1 cellular context compared by ENCODE assay signal in genomic region chr2:118088051-118089014, GRCh38.
TF ChIP-seq lines count a peak whose summit lies in the region.

TSS of gene INSIG2 (plus strand) at chr2:118088471. CDS start at chr2:118096557, 8,086 bp downstream.

TF ChIP-seq in HepG2, 621 proteins besides CTCF, POLR2A, EP300 and RAD21 (continued from another document and continues in another):
- TF ChIP-seq ZNF280B (CRISPR knock-in tag; IDR thresholded peaks at IDR 0.05; ENCODE audit: borderline replicate concordance) (no peak; the same call in 1 of the 2 replicates), ZFP1 (CRISPR knock-in tag; IDR thresholded peaks at IDR 0.05) (0 out of 2 replicates have a peak, but pooled peaks have one; percentile 59), ZNF609 (CRISPR knock-in tag; IDR thresholded peaks at IDR 0.05; ENCODE audit: borderline replicate concordance) (peak; percentile 84), ZBTB4 (CRISPR knock-in tag; IDR thresholded peaks at IDR 0.05; ENCODE audit: borderline replicate concordance) (0 out of 2 replicates have a peak, but pooled peaks have one; percentile 15), MXI1 (IDR thresholded peaks at IDR 0.05; ENCODE audit: borderline replicate concordance, low read depth, low read length) (peak; percentile 93; the same call in 2 of the 3 replicates), CREB3 (CRISPR knock-in tag; IDR thresholded peaks at IDR 0.05) (peak; percentile 12; the same call in 1 of the 2 replicates), ZNF709 (CRISPR knock-in tag; IDR thresholded peaks at IDR 0.05) (peak; percentile 28), ZNF557 (CRISPR knock-in tag; IDR thresholded peaks at IDR 0.05) (0 out of 2 replicates have a peak, but pooled peaks have one; percentile 60), CHD4 (IDR thresholded peaks at IDR 0.05; ENCODE audit: borderline replicate concordance, low read length) (no peak), ZNF550 (CRISPR knock-in tag; IDR thresholded peaks at IDR 0.05; ENCODE audit: borderline replicate concordance) (no peak), ZNF660 (CRISPR knock-in tag; IDR thresholded peaks at IDR 0.05; ENCODE audit: borderline replicate concordance, low read depth) (no peak), MIXL1 (CRISPR knock-in tag; IDR thresholded peaks at IDR 0.05) (peak; percentile 69; the same call in 1 of the 2 replicates), RFX5 (IDR thresholded peaks at IDR 0.05; ENCODE audit: low read depth, low read length) (peak; percentile 65; the same call in 1 of the 2 replicates), ZNF577 (CRISPR knock-in tag; IDR thresholded peaks at IDR 0.05; ENCODE audit: borderline replicate concordance, low read depth) (no peak), DPF2 (CRISPR knock-in tag; IDR thresholded peaks at IDR 0.05; ENCODE audit: borderline replicate concordance, low read depth) (peak; percentile 13; the same call in 1 of the 2 replicates), CREBL2 (CRISPR knock-in tag; IDR thresholded peaks at IDR 0.05; ENCODE audit: borderline replicate concordance) (peak; percentile 70; the same call in 1 of the 2 replicates), CEBPG (CRISPR knock-in tag; IDR thresholded peaks at IDR 0.05) (peak; percentile 45), ZNF326 (CRISPR knock-in tag; IDR thresholded peaks at IDR 0.05; ENCODE audit: borderline replicate concordance) (no peak), ZBTB25 (CRISPR knock-in tag; IDR thresholded peaks at IDR 0.05) (peak; percentile 52; the same call in 1 of the 2 replicates), ARID2 (CRISPR knock-in tag; IDR thresholded peaks at IDR 0.05; ENCODE audit: borderline replicate concordance) (peak; percentile 82; the same call in 1 of the 2 replicates), TARDBP (CRISPR knock-in tag; IDR thresholded peaks at IDR 0.05) (peak; percentile 85), KDM1A (CRISPR knock-in tag; IDR thresholded peaks at IDR 0.05) (peak; percentile 74; the same call in 1 of the 2 replicates), TBL1XR1 (IDR thresholded peaks at IDR 0.05; ENCODE audit: borderline replicate concordance, low read length, partially characterized antibody) (no peak), KDM3A (CRISPR knock-in tag; IDR thresholded peaks at IDR 0.05; ENCODE audit: low read depth) (no peak), MED13 (CRISPR knock-in tag; IDR thresholded peaks at IDR 0.05) (peak; percentile 68; the same call in 1 of the 2 replicates), PRDM15 (CRISPR knock-in tag; IDR thresholded peaks at IDR 0.05) (peak; percentile 42; the same call in 1 of the 2 replicates), ZNF235 (CRISPR knock-in tag; IDR thresholded peaks at IDR 0.05; ENCODE audit: borderline replicate concordance) (peak; percentile 6; the same call in 1 of the 2 replicates), POLR2AphosphoS2 (IDR thresholded peaks at IDR 0.05; ENCODE audit: low read depth, low read length) (no peak), HMG20B (CRISPR knock-in tag; conservative IDR thresholded peaks at IDR 0.05) (peak; percentile 55; the same call in 1 of the 2 replicates), HDAC2 (CRISPR knock-in tag; IDR thresholded peaks at IDR 0.05) (peak; percentile 91), NR1H2 (CRISPR knock-in tag; IDR thresholded peaks at IDR 0.05; ENCODE audit: borderline replicate concordance, low read depth) (no peak), ZMYM4 (CRISPR knock-in tag; IDR thresholded peaks at IDR 0.05) (peak; percentile 83), ZSCAN22 (CRISPR knock-in tag; IDR thresholded peaks at IDR 0.05) (0 out of 2 replicates have a peak, but pooled peaks have one; percentile 27), AGO1 (IDR thresholded peaks at IDR 0.05; ENCODE audit: low read depth, low read length, poor library complexity, severe bottlenecking) (peak; percentile 76), CEBPZ (IDR thresholded peaks at IDR 0.05; ENCODE audit: low read length) (no peak), MEIS1 (CRISPR knock-in tag; IDR thresholded peaks at IDR 0.05; ENCODE audit: borderline replicate concordance) (peak; percentile 98; the same call in 1 of the 2 replicates)
